In the genomic region with DNA sequence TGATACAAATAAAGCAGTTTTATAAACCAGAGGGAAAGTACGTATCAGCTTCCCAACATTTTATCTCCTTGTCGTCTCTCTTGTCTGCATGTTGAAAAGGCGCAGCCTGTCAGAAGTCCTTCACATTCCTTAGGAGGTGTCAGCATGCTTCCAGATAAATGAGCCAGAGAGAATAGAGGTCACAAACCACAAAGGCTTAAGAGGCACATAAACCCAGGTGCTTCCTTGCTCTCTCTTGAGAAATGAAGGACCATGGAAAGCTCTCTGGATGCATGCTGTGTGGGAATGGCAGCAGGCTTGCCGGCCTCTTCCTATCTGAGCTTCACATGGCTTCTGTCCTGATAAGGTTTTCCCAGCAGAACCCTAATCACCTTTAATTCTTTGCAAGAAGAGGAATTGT, we compare ENCODE assay signal across 17 cellular contexts.
"Had no signal": no experiment of that assay in that cellular context is flagged by ENCODE, and none has a peak within 500 bp of the region (broad histone marks: within the 10 kb centered on the region; RNA-seq: fewer than 3 reads in every experiment).

No MANE protein-coding gene starts in this region.

- H3K27me3 ChIP-seq: brain microvascular endothelial cell, foreskin keratinocyte, neutrophil, thyroid gland, uterus had no signal

- H3K36me3 ChIP-seq: brain microvascular endothelial cell, heart right ventricle, neutrophil, thyroid gland, uterus had no signal

- H3K36me3 Mint-ChIP-seq: activated naive CD8-positive, alpha-beta T cell treated with anti-CD3 and anti-CD28 coated beads for 36 hours; stimulated activated effector memory CD8-positive, alpha-beta T cell treated with anti-CD3 and anti-CD28 coated beads, Interleukin-12 subunit alpha, Interleukin-12 subunit beta, amount 100 ng/mL, for 72 hours had no signal

- H3K27ac Mint-ChIP-seq: activated CD8-positive, alpha-beta T cell treated with anti-CD3 and anti-CD28 coated beads, Interleukin-2, amount 10 ng/mL, durations not matched to agents 7 days and 5 days; activated naive CD8-positive, alpha-beta T cell treated with anti-CD3 and anti-CD28 coated beads for 36 hours; activated T-helper 1 cell treated with anti-CD3 and anti-CD28 coated beads, Interleukin-12 subunit alpha, Interleukin-12 subunit beta, Interleukin-2, Interleukin-4 antibody, amounts not matched to agents 30 ng/mL and 10 ng/mL and 1 ng/mL, durations not matched to agents 14 hours and 24 hours and 36 hours; stimulated activated effector memory CD8-positive, alpha-beta T cell treated with anti-CD3 and anti-CD28 coated beads, Interleukin-12 subunit alpha, Interleukin-12 subunit beta, amount 100 ng/mL, for 72 hours had no signal

- H3K4me3 Mint-ChIP-seq: activated CD8-positive, alpha-beta T cell treated with anti-CD3 and anti-CD28 coated beads, Interleukin-2, amount 10 ng/mL, durations not matched to agents 7 days and 5 days; activated naive CD8-positive, alpha-beta T cell treated with anti-CD3 and anti-CD28 coated beads for 36 hours; activated T-helper 1 cell treated with anti-CD3 and anti-CD28 coated beads, Interleukin-12 subunit alpha, Interleukin-12 subunit beta, Interleukin-2, Interleukin-4 antibody, amounts not matched to agents 30 ng/mL and 10 ng/mL and 1 ng/mL, durations not matched to agents 14 hours and 24 hours and 36 hours; central memory CD8-positive, alpha-beta T cell; stimulated activated effector memory CD8-positive, alpha-beta T cell treated with anti-CD3 and anti-CD28 coated beads, Interleukin-12 subunit alpha, Interleukin-12 subunit beta, amount 100 ng/mL, for 72 hours had no signal

- H3K4me1 ChIP-seq: foreskin keratinocyte, thyroid gland, uterus had no signal

- H3K4me3 ChIP-seq: coronary artery, heart right ventricle, thyroid gland, uterus had no signal

- H3K4me1 Mint-ChIP-seq: activated naive CD8-positive, alpha-beta T cell treated with anti-CD3 and anti-CD28 coated beads for 36 hours; central memory CD8-positive, alpha-beta T cell; stimulated activated effector memory CD8-positive, alpha-beta T cell treated with anti-CD3 and anti-CD28 coated beads, Interleukin-12 subunit alpha, Interleukin-12 subunit beta, amount 100 ng/mL, for 72 hours had no signal

- H3K27ac ChIP-seq: brain microvascular endothelial cell, coronary artery, foreskin keratinocyte, heart right ventricle, neutrophil, thyroid gland had no signal

- ATAC-seq: activated CD8-positive, alpha-beta T cell treated with anti-CD3 and anti-CD28 coated beads, Interleukin-2, amount 10 ng/mL, durations not matched to agents 7 days and 5 days; foreskin keratinocyte; heart right ventricle; stimulated activated effector memory CD8-positive, alpha-beta T cell treated with anti-CD3 and anti-CD28 coated beads, Interleukin-12 subunit alpha, Interleukin-12 subunit beta, amount 100 ng/mL, for 72 hours had no signal

- H3K27me3 Mint-ChIP-seq: central memory CD8-positive, alpha-beta T cell had no signal

- DNase-seq: activated CD4-positive, alpha-beta T cell treated with anti-CD3 and anti-CD28 coated beads for 48 hours; activated CD8-positive, alpha-beta memory T cell treated with anti-CD3 and anti-CD28 coated beads, Interleukin-2, amount 50 U/mL, for 48 hours; activated CD8-positive, alpha-beta T cell treated with anti-CD3 and anti-CD28 coated beads, Interleukin-2, amount 10 ng/mL, durations not matched to agents 7 days and 5 days; activated naive CD8-positive, alpha-beta T cell treated with anti-CD3 and anti-CD28 coated beads for 36 hours; anterior cingulate cortex; brain microvascular endothelial cell; effector CD4-positive, alpha-beta T cell; foreskin keratinocyte; heart right ventricle; T-helper 2 cell; thyroid gland had no signal

- H3K9me3 Mint-ChIP-seq: activated naive CD8-positive, alpha-beta T cell treated with anti-CD3 and anti-CD28 coated beads for 36 hours; activated T-helper 1 cell treated with anti-CD3 and anti-CD28 coated beads, Interleukin-12 subunit alpha, Interleukin-12 subunit beta, Interleukin-2, Interleukin-4 antibody, amounts not matched to agents 30 ng/mL and 10 ng/mL and 1 ng/mL, durations not matched to agents 14 hours and 24 hours and 36 hours had no signal
